Comparison of ENCODE assay signal across 14 cellular contexts in the genomic region with DNA sequence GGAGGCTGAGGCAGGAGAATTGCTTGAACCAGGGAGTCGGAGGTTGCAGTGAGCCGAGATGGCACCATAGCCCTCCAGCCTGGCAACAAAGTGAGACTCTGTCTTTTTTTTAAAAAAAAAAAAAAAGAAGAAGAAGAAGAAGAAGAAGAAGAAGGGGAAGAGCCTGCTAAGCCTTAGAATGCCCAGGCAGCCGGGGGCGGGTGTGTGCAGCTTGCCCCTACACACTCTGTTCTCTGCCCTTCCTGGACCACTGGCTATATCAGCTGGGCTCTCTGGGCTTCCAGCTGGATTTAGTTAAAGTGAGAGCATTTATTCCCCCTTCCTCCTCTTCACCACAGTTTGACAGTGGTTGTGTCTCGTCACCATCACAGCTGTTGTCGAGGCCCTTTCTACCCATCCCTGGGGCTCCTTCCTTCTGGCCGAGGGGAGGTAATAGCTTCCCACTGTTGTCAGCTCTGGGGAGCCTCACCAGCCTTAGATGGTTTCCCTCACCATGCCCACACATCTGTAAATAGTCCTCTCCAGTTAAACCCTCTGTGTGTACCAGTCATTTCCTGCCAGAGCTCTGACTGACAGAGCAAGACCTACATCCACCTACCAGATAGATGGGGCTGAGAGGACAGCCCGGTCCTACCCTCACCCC.
A peak's percentile ranks its signal among the peaks of the same experiment; 100 is the strongest.
DNase-seq lines count a peak whose midpoint lies in the region; ATAC-seq and TF ChIP-seq lines count a peak whose summit lies in the region.
"Had no signal": no experiment of that assay in that cellular context is flagged by ENCODE, and none has a peak within 500 bp of the region (broad histone marks: within the 10 kb centered on the region; RNA-seq: fewer than 3 reads in every experiment).

No MANE protein-coding gene starts in this region.

- H3F3A ChIP-seq in Loucy (ENCODE audit: low read depth): no peaks in the 10 kb centered on the region

- TF ChIP-seq CTCF in Loucy (conservative IDR thresholded peaks at IDR 0.05; ENCODE audit: low read length) (no peak), spleen (IDR thresholded peaks at IDR 0.05 in 8 of 11, conservative IDR thresholded peaks at IDR 0.05 in 3 of 11) (no peak)

- intact Hi-C loops in activated T-helper 2 cell treated with anti-CD3 and anti-CD28 coated beads, Interferon-gamma antibody, Interleukin-2, Interleukin-4, amounts not matched to agents 10 μg/mL and 5 μg/mL and 100 μg/mL, durations not matched to agents 14 hours and 24 hours and 36 hours (cut with micrococcal nuclease): no loop called here
- intact Hi-C loops in spleen (cut with DNase I; ENCODE audit: low total_unique reads): no loop called here

- DNase-seq in activated CD8-positive, alpha-beta memory T cell treated with anti-CD3 and anti-CD28 coated beads, Interleukin-2, amount 50 U/mL, for 48 hours: peak; percentile 57
- DNase-seq in activated CD8-positive, alpha-beta memory T cell treated with anti-CD3 and anti-CD28 coated beads for 24 hours: no peak
- DNase-seq in activated T-helper 2 cell treated with anti-CD3 and anti-CD28 coated beads, Interferon-gamma antibody, Interleukin-2, Interleukin-4, amounts not matched to agents 10 μg/mL and 5 μg/mL and 100 μg/mL, durations not matched to agents 14 hours and 24 hours and 36 hours (ENCODE audit: low spot score): no peak
- DNase-seq in spleen: no peak
- no peak for DNase-seq in globus pallidus (ENCODE audit: low spot score)
- DNase-seq: EL, NCI-H1105 treated with DMSO at 0.1 percent for 48 hours, NCI-H748 treated with DMSO at 0.1 percent for 48 hours, SW 1271 had no signal

- no peaks in the 10 kb centered on the region for H3K9me2 ChIP-seq in Loucy (replicated peaks; ENCODE audit: low read depth, low read length)

- H3K27me3 ChIP-seq in Loucy (ENCODE audit: insufficient read depth, low read length, poor library complexity, severe bottlenecking) (no peaks in the 10 kb centered on the region), spleen (replicated peaks in 1 of 7) (no peaks in the 10 kb centered on the region)
- H3K27me3 ChIP-seq: right atrium auricular region, tibial nerve had no signal

- no peak overlapping the region for H2AFZ ChIP-seq in Loucy (ENCODE audit: low read length)

- no peak overlapping the region for H3K9ac ChIP-seq in Loucy (ENCODE audit: low read depth, low read length, poor library complexity, severe bottlenecking)

- peak overlapping the region; percentile 18 for H3K4me2 ChIP-seq in Loucy (ENCODE audit: low read depth, low read length, poor library complexity, severe bottlenecking)

- H3K79me2 ChIP-seq in Loucy (ENCODE audit: insufficient read depth, low read length): peaks cover 67% of the 10 kb centered on the region

- ATAC-seq in GM18873 (IDR thresholded peaks at IDR 0.05; ENCODE audit: low FRiP score, unreplicated experiment) (no peak), HG03439 (IDR thresholded peaks at IDR 0.05; ENCODE audit: unreplicated experiment) (no peak)

- no peak overlapping the region for H3K4me3 Mint-ChIP-seq in activated T-helper 2 cell treated with anti-CD3 and anti-CD28 coated beads, Interferon-gamma antibody, Interleukin-2, Interleukin-4, amounts not matched to agents 10 μg/mL and 5 μg/mL and 100 μg/mL, durations not matched to agents 14 hours and 24 hours and 36 hours (ENCODE audit: low read depth)

- no peak for TF ChIP-seq POLR2A in spleen (IDR thresholded peaks at IDR 0.05)

- H3K4me1 ChIP-seq in Loucy (ENCODE audit: insufficient read depth, low read length, poor library complexity, severe bottlenecking): peaks cover 18% of the 10 kb centered on the region
- peaks cover 3 to 86% (median 57%) of the 10 kb centered on the region in 6 donors for H3K4me1 ChIP-seq in spleen

- peak overlapping the region; percentile 68 for H3K27ac Mint-ChIP-seq in activated T-helper 2 cell treated with anti-CD3 and anti-CD28 coated beads, Interferon-gamma antibody, Interleukin-2, Interleukin-4, amounts not matched to agents 10 μg/mL and 5 μg/mL and 100 μg/mL, durations not matched to agents 14 hours and 24 hours and 36 hours

- H3K36me3 ChIP-seq in Loucy (ENCODE audit: insufficient read depth, low read length) (no peaks in the 10 kb centered on the region), spleen (no peaks in the 10 kb centered on the region)
- H3K36me3 ChIP-seq: right atrium auricular region, tibial nerve had no signal

- H3K27me3 Mint-ChIP-seq in activated T-helper 2 cell treated with anti-CD3 and anti-CD28 coated beads, Interferon-gamma antibody, Interleukin-2, Interleukin-4, amounts not matched to agents 10 μg/mL and 5 μg/mL and 100 μg/mL, durations not matched to agents 14 hours and 24 hours and 36 hours (ENCODE audit: low read depth): no peaks in the 10 kb centered on the region

- peaks cover 16% of the 10 kb centered on the region for H3K36me3 Mint-ChIP-seq in activated T-helper 2 cell treated with anti-CD3 and anti-CD28 coated beads, Interferon-gamma antibody, Interleukin-2, Interleukin-4, amounts not matched to agents 10 μg/mL and 5 μg/mL and 100 μg/mL, durations not matched to agents 14 hours and 24 hours and 36 hours (ENCODE audit: low read depth)

- peaks cover 54% of the 10 kb centered on the region for H3K4me1 Mint-ChIP-seq in activated T-helper 2 cell treated with anti-CD3 and anti-CD28 coated beads, Interferon-gamma antibody, Interleukin-2, Interleukin-4, amounts not matched to agents 10 μg/mL and 5 μg/mL and 100 μg/mL, durations not matched to agents 14 hours and 24 hours and 36 hours (ENCODE audit: low read depth)

- no peaks in the 10 kb centered on the region for H3K9me3 Mint-ChIP-seq in activated T-helper 2 cell treated with anti-CD3 and anti-CD28 coated beads, Interferon-gamma antibody, Interleukin-2, Interleukin-4, amounts not matched to agents 10 μg/mL and 5 μg/mL and 100 μg/mL, durations not matched to agents 14 hours and 24 hours and 36 hours

- H3K9me3 ChIP-seq in Loucy (ENCODE audit: insufficient read depth, low read depth, low read length) (no peaks in the 10 kb centered on the region), spleen (no peaks in the 10 kb centered on the region)
- H3K9me3 ChIP-seq: right atrium auricular region, tibial nerve had no signal

- peaks cover 12% of the 10 kb centered on the region for H4K20me1 ChIP-seq in Loucy (ENCODE audit: insufficient read depth, low read length, poor library complexity, severe bottlenecking)

- H3K27ac ChIP-seq in spleen: peak overlapping the region in 7 of 8 donors; percentile 42 to 97 (median 75)
- H3K27ac ChIP-seq: right atrium auricular region, tibial nerve had no signal

- WGBS in spleen, 5 donors: 33 to 47% (median 45%) methylated on average over 8 of the region's 8 CpGs

- H3K4me3 ChIP-seq in Loucy (ENCODE audit: low read length, poor library complexity, severe bottlenecking) (no peak overlapping the region), spleen (no peak overlapping the region)
- H3K4me3 ChIP-seq: right atrium auricular region, tibial nerve had no signal
